8 cellular contexts compared by ENCODE assay signal in the genomic region with DNA sequence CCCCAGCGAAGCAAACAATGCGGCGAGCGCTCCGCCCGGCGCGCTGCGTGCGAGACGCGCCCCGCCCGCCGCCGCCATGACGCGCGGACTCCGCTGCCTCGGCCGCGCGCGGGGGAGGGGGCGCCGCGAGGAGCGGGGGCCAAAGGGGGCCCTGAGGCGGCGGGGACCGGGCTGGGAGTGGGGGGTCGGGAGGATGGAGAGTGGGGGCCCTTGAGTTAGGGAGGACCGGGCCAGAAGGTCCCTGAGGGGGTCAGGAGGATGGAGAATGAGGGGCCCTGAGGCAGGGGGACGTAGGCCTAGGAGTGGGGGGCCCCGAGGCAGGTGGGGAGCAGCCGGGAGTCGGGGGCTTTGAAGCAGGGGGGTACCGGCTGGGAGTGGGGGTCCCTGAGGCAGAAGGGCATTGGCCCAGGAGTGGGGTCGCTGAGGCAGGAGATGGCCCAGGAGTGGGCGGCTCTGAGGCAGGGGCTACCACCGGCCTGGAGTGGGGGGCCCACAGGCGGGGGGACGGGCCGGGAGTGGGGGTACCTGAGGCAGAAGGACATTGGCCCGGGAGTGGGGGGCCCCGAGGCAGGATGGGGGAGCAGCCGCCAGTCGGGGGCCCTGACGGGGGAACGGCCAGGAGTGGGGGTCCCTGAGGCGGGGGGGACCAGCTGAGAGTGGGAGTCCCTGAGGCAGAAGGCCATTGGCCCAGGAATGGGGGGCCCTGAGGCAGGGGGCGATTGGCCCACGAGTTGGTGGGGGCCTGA. TPM values are rescaled to one million over a fixed set of nuclear protein-coding genes. Genes with fewer than 3 reads are reported as not detected.
DNase-seq lines count a peak whose midpoint lies in the region; ATAC-seq and TF ChIP-seq lines count a peak whose summit lies in the region.

A gene (minus strand): TSS at position 21 of the 746 bp plus-strand sequence. CDS start 3,556 bp downstream, outside the sequence.

- H3K4me1 Mint-ChIP-seq in CD4-positive, alpha-beta memory T cell = peaks cover 25 to 68% (median 53%) of the 10 kb centered on the region in 4 donors
- H3K4me1 Mint-ChIP-seq in nephron progenitor cell = peaks cover 32% of the 10 kb centered on the region

- H3K9me3 Mint-ChIP-seq in CD4-positive, alpha-beta memory T cell = peaks cover 0 to 1% (median 0%) of the 10 kb centered on the region in 8 donors
- H3K9me3 Mint-ChIP-seq in nephron progenitor cell = peaks cover 38% of the 10 kb centered on the region

- CTCF ChIA-PET in CD4-positive, alpha-beta memory T cell (lab: Charles Lee; ENCODE audit: partially characterized antibody) = no interaction called here

- no peak for TF ChIP-seq CTCF in foreskin keratinocyte (conservative IDR thresholded peaks at IDR 0.05)
- TF ChIP-seq CTCF in nephron progenitor cell (IDR thresholded peaks at IDR 0.05) = no peak
- no peak for TF ChIP-seq CTCF in tibial artery (IDR thresholded peaks at IDR 0.05)

- H3K4me1 ChIP-seq in CD4-positive, alpha-beta memory T cell (ENCODE audit: insufficient read depth, low read length) = peaks cover 56% of the 10 kb centered on the region
- H3K4me1 ChIP-seq in foreskin keratinocyte (peaks cover 8% of the 10 kb centered on the region), tibial artery (peaks cover 7 to 44% (median 32%) of the 10 kb centered on the region in 4 donors)

- peaks cover 11 to 31% of the 10 kb centered on the region in 2 donors for H3K36me3 Mint-ChIP-seq in CD4-positive, alpha-beta memory T cell
- peaks cover 35% of the 10 kb centered on the region for H3K36me3 Mint-ChIP-seq in nephron progenitor cell (ENCODE audit: low read depth)

- no peaks in the 10 kb centered on the region for H3K27me3 Mint-ChIP-seq in CD4-positive, alpha-beta memory T cell
- H3K27me3 Mint-ChIP-seq in nephron progenitor cell (ENCODE audit: low read depth, poor library complexity) = peaks cover 23% of the 10 kb centered on the region

- peaks cover 21% of the 10 kb centered on the region for H3K36me3 ChIP-seq in CD4-positive, alpha-beta memory T cell (ENCODE audit: insufficient read depth, low read length)
- peaks cover 8 to 11% (median 9%) of the 10 kb centered on the region in 3 donors for H3K36me3 ChIP-seq in tibial artery

- H3K27me3 ChIP-seq in CD4-positive, alpha-beta memory T cell (ENCODE audit: insufficient read depth, low read length) = no peaks in the 10 kb centered on the region
- H3K27me3 ChIP-seq in foreskin keratinocyte (no peaks in the 10 kb centered on the region), tibial artery (no peaks in the 10 kb centered on the region)

- peak; percentile 27 for ATAC-seq in foreskin keratinocyte
- no peak for ATAC-seq in HG02938 (IDR thresholded peaks at IDR 0.05; ENCODE audit: unreplicated experiment)

- H3K27ac Mint-ChIP-seq in CD4-positive, alpha-beta memory T cell = peak within 1 kb of the TSS; percentile 79 to 99 (median 96)
- no peak within 1 kb of the TSS for H3K27ac Mint-ChIP-seq in nephron progenitor cell

- peak within 1 kb of the TSS; percentile 78 for H3K27ac ChIP-seq in CD4-positive, alpha-beta memory T cell (ENCODE audit: low read depth, low read length)
- H3K27ac ChIP-seq in foreskin keratinocyte (peak within 1 kb of the TSS; percentile 77), tibial artery (peak within 1 kb of the TSS; percentile 91 to 95)

- POLR2A ChIA-PET in CD4-positive, alpha-beta memory T cell (lab: Charles Lee; ENCODE audit: partially characterized antibody) = interaction anchor here (1.1 to 3.1 kb wide), 6 partner anchors 10 to 108 kb away, joined by 3 to 27 read pairs (median 16); no protein-coding TSS in a partner anchor

- H3K4me3 ChIP-seq in CD4-positive, alpha-beta memory T cell (ENCODE audit: low read length in 2 of 2) = peak within 1 kb of the TSS; percentile 52 to 71
- H3K4me3 ChIP-seq in tibial artery = peak within 1 kb of the TSS; percentile 91 to 94

- intact Hi-C loops in CD4-positive, alpha-beta memory T cell (cut with micrococcal nuclease) = loop anchor here (2.0 to 10.0 kb wide), 3 partner anchors 41 to 187 kb away; a partner anchor contains a TSS
- intact Hi-C loops in tibial artery (cut with DNase I; ENCODE audit: low total_unique reads) = no loop called here

- H3K9me3 ChIP-seq in CD4-positive, alpha-beta memory T cell (ENCODE audit: control insufficient read depth in 1 of 2, low read length in 2 of 2) = no peaks in the 10 kb centered on the region
- peaks cover 0 to 6% (median 0%) of the 10 kb centered on the region in 3 donors for H3K9me3 ChIP-seq in tibial artery

- H3K4me3 Mint-ChIP-seq in CD4-positive, alpha-beta memory T cell = peak within 1 kb of the TSS; percentile 91 to 98 (median 94)
- H3K4me3 Mint-ChIP-seq in nephron progenitor cell = peak within 1 kb of the TSS; percentile 88

- DNase-seq in CD4-positive, alpha-beta memory T cell = peak in 4 of 5 donors; percentile 52 to 62 (median 58)
- DNase-seq in HCEC 1CT (peak; percentile 52), activated gamma-delta T cell (lab: John Stamatoyannopoulos, UW) (peak; percentile 40), foreskin keratinocyte (no peak), nephron progenitor cell (peak; percentile 67), tibial artery (no peak)

TF ChIP-seq in PFSK-1, 5 proteins besides CTCF, POLR2A, EP300 and RAD21:
- TF ChIP-seq TAF1 (IDR thresholded peaks at IDR 0.05; ENCODE audit: borderline replicate concordance, insufficient read depth, low read length) (0 out of 2 replicates have a peak, but pooled peaks have one; percentile 58), FOXP2 (optimal IDR thresholded peaks at IDR 0.05; ENCODE audit: borderline replicate concordance, extremely low read depth, extremely low read length, insufficient read depth) (no peak), POLR2AphosphoS5 (IDR thresholded peaks at IDR 0.05; ENCODE audit: low read depth, low read length) (no peak)

RNA-seq across cellular contexts. Expression of the gene that starts here (rescaled TPM):
- total RNA-seq in CD4-positive, alpha-beta memory T cell = 10 to 100 TPM; 84.0 to 88.1 TPM
- polyA plus RNA-seq in CD4-positive, alpha-beta memory T cell = 1 to 10 TPM in 1 of 2 donors, under 1 TPM in 1; 0.94 to 5.1 TPM
- polyA plus RNA-seq in PFSK-1 (2012; ENCODE audit: insufficient read length, low read depth) = 22.5 TPM
- total RNA-seq in foreskin keratinocyte = 16.8 and 18.8 TPM in 2 replicates
- 7.6 and 8.5 TPM in 2 replicates for polyA plus RNA-seq in foreskin keratinocyte

Comparison
In these comparisons a context has a peak if more than half of its experiments do, and no peak if none do; other contexts are left out.
1. DNase-seq: peak in CD4-positive, alpha-beta memory T cell (4 of 5), HCEC 1CT (single experiment), activated gamma-delta T cell (single experiment) and nephron progenitor cell (single experiment); none in foreskin keratinocyte (0 of 2) and tibial artery (0 of 2).
2. Peak in every context shown above with its lines, with median percentiles within 50 percentile points of each other: H3K27ac ChIP-seq.